8 cellular contexts compared by ENCODE assay signal in genomic region chr2:207142461-207142860, GRCh38. TPM values are rescaled to one million over a fixed set of nuclear protein-coding genes. Genes with fewer than 3 reads are reported as not detected.
DNase-seq lines count a peak whose midpoint lies in the region; ATAC-seq, FAIRE-seq and TF ChIP-seq lines count a peak whose summit lies in the region.

No MANE protein-coding gene starts in this region.

- no peaks in the 10 kb centered on the region for H3K9me3 Mint-ChIP-seq in activated CD8-positive, alpha-beta T cell treated with anti-CD3 and anti-CD28 coated beads, Interleukin-2, amount 10 ng/mL, durations not matched to agents 7 days and 5 days (ENCODE audit: insufficient read depth)
- H3K9me3 Mint-ChIP-seq in immature natural killer cell, result no peaks in the 10 kb centered on the region

- no peaks in the 10 kb centered on the region for H3K27me3 ChIP-seq in testis

- H3K36me3 Mint-ChIP-seq in activated CD8-positive, alpha-beta T cell treated with anti-CD3 and anti-CD28 coated beads, Interleukin-2, amount 10 ng/mL, durations not matched to agents 7 days and 5 days (ENCODE audit: low read depth), result peaks cover 54% of the 10 kb centered on the region
- H3K36me3 Mint-ChIP-seq in immature natural killer cell, result peaks cover 0 to 15% (median 10%) of the 10 kb centered on the region in 3 donors

- peaks cover 4% of the 10 kb centered on the region for H3K4me1 ChIP-seq in testis

- DNase-seq in GM10248 (ENCODE audit: extremely low spot score) (no peak), immature natural killer cell (peak; percentile 44 to 51 (median 45)), testis (no peak), frontal cortex (ENCODE audit: low spot score in 2 of 2) (no peak), NAMALWA (ENCODE audit: low spot score) (no peak)
- peak; percentile 35 for DNase-seq in activated CD8-positive, alpha-beta T cell treated with anti-CD3 and anti-CD28 coated beads, Interleukin-2, amount 10 ng/mL, durations not matched to agents 7 days and 5 days

- peaks cover 2% of the 10 kb centered on the region for H3K27me3 Mint-ChIP-seq in activated CD8-positive, alpha-beta T cell treated with anti-CD3 and anti-CD28 coated beads, Interleukin-2, amount 10 ng/mL, durations not matched to agents 7 days and 5 days (ENCODE audit: low read depth)
- peaks cover 0 to 2% (median 2%) of the 10 kb centered on the region in 3 donors for H3K27me3 Mint-ChIP-seq in immature natural killer cell (ENCODE audit: low read depth in 3 of 3)

- CTCF ChIA-PET in GM10248 (lab: Yijun Ruan, JAX), result interaction anchor here (0.7 to 2.6 kb wide), 21 partner anchors 12 to 345 kb away, joined by 3 to 22 read pairs (median 3); partner anchors contain the start of gene KLF7
- CTCF ChIA-PET in activated CD8-positive, alpha-beta T cell treated with anti-CD3 and anti-CD28 coated beads, Interleukin-2, amount 10 ng/mL, durations not matched to agents 7 days and 5 days (lab: Charles Lee), result interaction anchor here (0.5 to 4.1 kb wide), 18 partner anchors 9 to 342 kb away, joined by 3 to 71 read pairs (median 4); partner anchors contain the start of gene KLF7

- intact Hi-C loops in testis (cut with DNase I; ENCODE audit: low total_unique reads), result no loop called here

- no peaks in the 10 kb centered on the region for H3K9me3 ChIP-seq in testis

- TF ChIP-seq POLR2A in testis (IDR thresholded peaks at IDR 0.05), result no peak

- 75 to 85% methylated on average over 3 of the region's 3 CpGs for WGBS in testis, 2 donors

- TF ChIP-seq CTCF in GM10248 (IDR thresholded peaks at IDR 0.05; ENCODE audit: control extremely low read depth, extremely low read depth, low read depth, missing control alignments) (peak; percentile 33), testis (IDR thresholded peaks at IDR 0.05) (no peak)

- peak overlapping the region; percentile 92 for H3K27ac Mint-ChIP-seq in activated CD8-positive, alpha-beta T cell treated with anti-CD3 and anti-CD28 coated beads, Interleukin-2, amount 10 ng/mL, durations not matched to agents 7 days and 5 days
- peak overlapping the region; percentile 81 to 96 (median 92) for H3K27ac Mint-ChIP-seq in immature natural killer cell

- ATAC-seq in HG03108 (IDR thresholded peaks at IDR 0.05; ENCODE audit: unreplicated experiment) (peak; percentile 46), GM19397 (IDR thresholded peaks at IDR 0.05; ENCODE audit: unreplicated experiment) (no peak)
- peak; percentile 28 for ATAC-seq in activated CD8-positive, alpha-beta T cell treated with anti-CD3 and anti-CD28 coated beads, Interleukin-2, amount 10 ng/mL, durations not matched to agents 7 days and 5 days

- peak overlapping the region; percentile 70 to 78 for H3K27ac ChIP-seq in testis

- peaks cover 53% of the 10 kb centered on the region for H3K4me1 Mint-ChIP-seq in activated CD8-positive, alpha-beta T cell treated with anti-CD3 and anti-CD28 coated beads, Interleukin-2, amount 10 ng/mL, durations not matched to agents 7 days and 5 days (ENCODE audit: low read depth)
- peaks cover 58 to 60% of the 10 kb centered on the region in 2 donors for H3K4me1 Mint-ChIP-seq in immature natural killer cell

- POLR2A ChIA-PET in GM10248 (lab: Yijun Ruan, JAX), result interaction anchor here (0.6 to 3.5 kb wide), 2 partner anchors 22 to 24 kb away, joined by 4 to 13 read pairs; partner anchors contain the start of gene KLF7
- POLR2A ChIA-PET in activated CD8-positive, alpha-beta T cell treated with anti-CD3 and anti-CD28 coated beads, Interleukin-2, amount 10 ng/mL, durations not matched to agents 7 days and 5 days (lab: Charles Lee), result interaction anchor here (0.9 to 5.2 kb wide), 7 partner anchors 11 to 331 kb away, joined by 3 to 84 read pairs (median 5); partner anchors contain the start of gene KLF7

- peak overlapping the region; percentile 56 for H3K4me3 Mint-ChIP-seq in activated CD8-positive, alpha-beta T cell treated with anti-CD3 and anti-CD28 coated beads, Interleukin-2, amount 10 ng/mL, durations not matched to agents 7 days and 5 days
- peak overlapping the region; percentile 74 to 88 (median 85) for H3K4me3 Mint-ChIP-seq in immature natural killer cell

- H3K36me3 ChIP-seq in testis (ENCODE audit: low read depth, missing control alignments), result no peaks in the 10 kb centered on the region

- H3K4me3 ChIP-seq in testis, result no peak overlapping the region

- no peak for FAIRE-seq in frontal cortex (lab: Jason Lieb, UNC)

RNA-seq across cellular contexts. Expression of gene KLF7, which starts 23.3 kb away (rescaled TPM):
- total RNA-seq in activated CD8-positive, alpha-beta T cell treated with anti-CD3 and anti-CD28 coated beads, Interleukin-2, amount 10 ng/mL, durations not matched to agents 7 days and 5 days, result 10 to 100 TPM; 16.5 to 19.2 TPM
- polyA plus RNA-seq in immature natural killer cell (10 to 100 TPM in 1 of 3 donors, 1 to 10 TPM in 2; 3.5 to 10.2 (median 6.7) TPM), testis (ENCODE audit: insufficient read depth, low read depth, low replicate concordance) (15.1 TPM)
- total RNA-seq in testis (10 to 100 TPM; 21.1 to 23.2 TPM), frontal cortex (52.6 TPM)

Comparison
In these comparisons a context has a peak if more than half of its experiments do, and no peak if none do; other contexts are left out.
1. DNase-seq: peak in activated CD8-positive, alpha-beta T cell treated with anti-CD3 and anti-CD28 coated beads, Interleukin-2, amount 10 ng/mL, durations not matched to agents 7 days and 5 days (single experiment) and immature natural killer cell (3 of 3); none in GM10248 (single experiment), testis (single experiment), frontal cortex (0 of 2) and NAMALWA (single experiment).